33 cellular contexts compared by ENCODE assay signal in genomic region chr7:70836279-70836678, GRCh38.
"Had no signal": no experiment of that assay in that cellular context is flagged by ENCODE, and none has a peak within 500 bp of the region (broad histone marks: within the 10 kb centered on the region; RNA-seq: fewer than 3 reads in every experiment).

No MANE protein-coding gene starts in this region.

- H3K4me1 Mint-ChIP-seq: activated CD4-positive, alpha-beta memory T cell treated with anti-CD3 and anti-CD28 coated beads, Interleukin-2, amount 10 ng/mL, durations not matched to agents 7 days and 5 days; activated CD8-positive, alpha-beta memory T cell treated with anti-CD3 and anti-CD28 coated beads, Interleukin-2, amount 10 ng/mL, durations not matched to agents 7 days and 5 days; activated naive CD4-positive, alpha-beta T cell treated with anti-CD3 and anti-CD28 coated beads, Interleukin-2, amount 50 U/mL, for 24 hours; activated naive CD8-positive, alpha-beta T cell treated with anti-CD3 and anti-CD28 coated beads, Interleukin-2, amount 10 ng/mL, durations not matched to agents 7 days and 5 days had no signal

- H3K9me3 Mint-ChIP-seq: activated naive CD4-positive, alpha-beta T cell treated with anti-CD3 and anti-CD28 coated beads, Interleukin-2, amount 50 U/mL, for 24 hours had no signal

- H3K9me3 ChIP-seq: ascending aorta, breast epithelium had no signal

- H2AFZ ChIP-seq: PC-9 had no signal

- H3K4me1 ChIP-seq: ascending aorta, breast epithelium had no signal

- H3K27me3 ChIP-seq: ascending aorta, breast epithelium had no signal

- H3K4me3 ChIP-seq: ascending aorta, breast epithelium, PC-9 had no signal

- ATAC-seq: activated CD8-positive, alpha-beta memory T cell treated with anti-CD3 and anti-CD28 coated beads, Interleukin-2, amount 10 ng/mL, durations not matched to agents 7 days and 5 days; Right ventricle myocardium inferior had no signal

- H3K27me3 Mint-ChIP-seq: activated CD4-positive, alpha-beta memory T cell treated with anti-CD3 and anti-CD28 coated beads, Interleukin-2, amount 10 ng/mL, durations not matched to agents 7 days and 5 days; activated CD8-positive, alpha-beta memory T cell treated with anti-CD3 and anti-CD28 coated beads, Interleukin-2, amount 10 ng/mL, durations not matched to agents 7 days and 5 days; activated naive CD4-positive, alpha-beta T cell treated with anti-CD3 and anti-CD28 coated beads, Interleukin-2, amount 50 U/mL, for 24 hours; activated naive CD8-positive, alpha-beta T cell treated with anti-CD3 and anti-CD28 coated beads, Interleukin-2, amount 10 ng/mL, durations not matched to agents 7 days and 5 days had no signal

- DNase-seq: activated CD4-positive, alpha-beta memory T cell treated with anti-CD3 and anti-CD28 coated beads, Interleukin-2, amount 10 ng/mL, durations not matched to agents 7 days and 5 days; activated CD4-positive, alpha-beta T cell treated with anti-CD3 and anti-CD28 coated beads for 1 hour; activated CD4-positive, alpha-beta T cell treated with anti-CD3 and anti-CD28 coated beads for 48 hours; activated CD4-positive, CD25-positive, alpha-beta regulatory T cell; activated CD8-positive, alpha-beta memory T cell treated with anti-CD3 and anti-CD28 coated beads for 24 hours; activated CD8-positive, alpha-beta memory T cell treated with anti-CD3 and anti-CD28 coated beads, Interleukin-2, amount 10 ng/mL, durations not matched to agents 7 days and 5 days; activated CD8-positive, alpha-beta memory T cell treated with anti-CD3 and anti-CD28 coated beads, Interleukin-2, amount 50 U/mL, for 48 hours; activated effector memory CD4-positive, alpha-beta T cell treated with Interleukin-2 at 50 U/mL for 16 hours; activated naive CD8-positive, alpha-beta T cell treated with anti-CD3 and anti-CD28 coated beads, Interleukin-2, amount 10 ng/mL, durations not matched to agents 7 days and 5 days; activated T-cell treated with anti-CD3 and anti-CD28 coated beads, Interleukin-2, amount 50 U/mL, for 48 hours; amygdala; MM.1S; MV-4-11; NCI-H1092; NCI-H146; NCI-H187; NCI-H2029 treated with DMSO at 0.1 percent for 48 hours; NCI-H2227 treated with DMSO at 0.1 percent for 48 hours; NCI-H446 treated with DMSO at 0.1 percent for 48 hours; NCI-H524 treated with DMSO at 0.1 percent for 48 hours; PC-9; SIG-M5; SW 1271; T-helper 1 cell; T-helper 2 cell; T-helper 9 cell had no signal

- H3K36me3 ChIP-seq: ascending aorta, breast epithelium had no signal

- H3K27ac ChIP-seq: ascending aorta, breast epithelium, KMS-11, PC-9, RWPE1, VCaP had no signal

- H3K36me3 Mint-ChIP-seq: activated CD8-positive, alpha-beta memory T cell treated with anti-CD3 and anti-CD28 coated beads, Interleukin-2, amount 10 ng/mL, durations not matched to agents 7 days and 5 days; activated naive CD4-positive, alpha-beta T cell treated with anti-CD3 and anti-CD28 coated beads, Interleukin-2, amount 50 U/mL, for 24 hours; activated naive CD8-positive, alpha-beta T cell treated with anti-CD3 and anti-CD28 coated beads, Interleukin-2, amount 10 ng/mL, durations not matched to agents 7 days and 5 days had no signal

- H3K4me3 Mint-ChIP-seq: activated CD4-positive, alpha-beta memory T cell treated with anti-CD3 and anti-CD28 coated beads, Interleukin-2, amount 10 ng/mL, durations not matched to agents 7 days and 5 days; activated CD8-positive, alpha-beta memory T cell treated with anti-CD3 and anti-CD28 coated beads, Interleukin-2, amount 10 ng/mL, durations not matched to agents 7 days and 5 days; activated naive CD4-positive, alpha-beta T cell treated with anti-CD3 and anti-CD28 coated beads, Interleukin-2, amount 50 U/mL, for 24 hours; activated naive CD8-positive, alpha-beta T cell treated with anti-CD3 and anti-CD28 coated beads, Interleukin-2, amount 10 ng/mL, durations not matched to agents 7 days and 5 days had no signal

- H3K27ac Mint-ChIP-seq: activated CD4-positive, alpha-beta memory T cell treated with anti-CD3 and anti-CD28 coated beads, Interleukin-2, amount 10 ng/mL, durations not matched to agents 7 days and 5 days; activated CD8-positive, alpha-beta memory T cell treated with anti-CD3 and anti-CD28 coated beads, Interleukin-2, amount 10 ng/mL, durations not matched to agents 7 days and 5 days; activated naive CD4-positive, alpha-beta T cell treated with anti-CD3 and anti-CD28 coated beads, Interleukin-2, amount 50 U/mL, for 24 hours; activated naive CD8-positive, alpha-beta T cell treated with anti-CD3 and anti-CD28 coated beads, Interleukin-2, amount 10 ng/mL, durations not matched to agents 7 days and 5 days had no signal

- H3K9ac ChIP-seq: KMS-11 had no signal

- H3K4me2 ChIP-seq: KMS-11, PC-9 had no signal
